8 cellular contexts compared by ENCODE assay signal in genomic region chr14:24135584-24135833, GRCh38. TPM values are rescaled to one million over a fixed set of nuclear protein-coding genes. Genes with fewer than 3 reads are reported as not detected.
DNase-seq lines count a peak whose midpoint lies in the region; ATAC-seq, FAIRE-seq and TF ChIP-seq lines count a peak whose summit lies in the region.

No MANE protein-coding gene starts in this region.

- H2BK15ac ChIP-seq in H1 (ENCODE audit: low read length): peak overlapping the region; percentile 4; the same call in 1 of the 2 replicates

- FAIRE-seq in H1 (lab: Jason Lieb, UNC): no peak
- FAIRE-seq in pancreas (lab: Jason Lieb, UNC): no peak

- peak overlapping the region in 3 of 4 experiments; percentile 42 to 66 (median 50); a peak in 3 of 7 replicates for H3K9ac ChIP-seq in H1 (replicated peaks in 1 of 4; ENCODE audit: extremely low read depth in 1 of 4, low read depth in 3 of 4, low read length in 3 of 4)

- H3K27me3 ChIP-seq in MG63 (no peaks in the 10 kb centered on the region), H1 (replicated peaks in 1 of 4; ENCODE audit: control insufficient read depth in 3 of 4, extremely low read depth in 1 of 4, insufficient read depth in 3 of 4, low read length in 3 of 4) (no peaks in the 10 kb centered on the region), pancreas (no peaks in the 10 kb centered on the region)

- peak; percentile 24 for DNase-seq in activated CD4-positive, alpha-beta T cell treated with anti-CD3 and anti-CD28 coated beads for 48 hours
- no peak for DNase-seq in activated CD4-positive, alpha-beta T cell treated with anti-CD3 and anti-CD28 coated beads, Interleukin-2, amount 50 U/mL, for 48 hours
- no peak for DNase-seq in MG63
- DNase-seq in H1 (ENCODE audit: low read depth in 1 of 2, low spot score in 2 of 2): no peak
- DNase-seq in pancreas: no peak
- no peak for DNase-seq in ACHN
- DNase-seq in GM13977 (ENCODE audit: low spot score): no peak
- DNase-seq in activated effector memory CD4-positive, alpha-beta T cell treated with anti-CD3 and anti-CD28 coated beads, Interleukin-2, amount 50 U/mL, for 16 hours: no peak

- intact Hi-C loops in pancreas (cut with DNase I): no loop called here

- peak overlapping the region; percentile 34 for H4K5ac ChIP-seq in H1 (ENCODE audit: insufficient read length, low read depth, low read length)

- TF ChIP-seq POLR2A in H1 (IDR thresholded peaks at IDR 0.05; ENCODE audit: control extremely low read depth in 1 of 2, low read depth in 2 of 2, low read length in 2 of 2): no peak

- peaks cover 15% of the 10 kb centered on the region for H3K36me3 ChIP-seq in MG63
- peaks cover 8 to 25% (median 14%) of the 10 kb centered on the region in 4 experiments; a peak in 6 of 8 replicates for H3K36me3 ChIP-seq in H1 (ENCODE audit: control insufficient read depth in 2 of 4, insufficient read depth in 4 of 4, low read length in 3 of 4)
- H3K36me3 ChIP-seq in pancreas: peaks cover 0 to 20% (median 7%) of the 10 kb centered on the region in 3 donors

- peaks cover 0 to 10% (median 6%) of the 10 kb centered on the region in 4 experiments; a peak in 5 of 7 replicates for H3K4me1 ChIP-seq in H1 (replicated peaks in 1 of 4; ENCODE audit: control insufficient read depth in 3 of 4, insufficient read depth in 4 of 4, low read length in 3 of 4)
- peaks cover 25 to 45% (median 35%) of the 10 kb centered on the region in 3 donors for H3K4me1 ChIP-seq in pancreas

- H4K91ac ChIP-seq in H1 (replicated peaks; ENCODE audit: insufficient read length, low read length): no peak overlapping the region

- H3K27ac ChIP-seq in H1 (ENCODE audit: low read depth, low read length): peak overlapping the region; percentile 14; the same call in 1 of the 2 replicates
- peak overlapping the region; percentile 70 to 95 (median 82) for H3K27ac ChIP-seq in pancreas

- no peaks in the 10 kb centered on the region for H3K9me3 ChIP-seq in MG63
- no peaks in the 10 kb centered on the region for H3K9me3 ChIP-seq in H1 (ENCODE audit: insufficient read depth in 2 of 2, low read depth in 1 of 2, low read length in 1 of 2)
- no peaks in the 10 kb centered on the region for H3K9me3 ChIP-seq in pancreas

- no peak overlapping the region for H2BK20ac ChIP-seq in H1 (ENCODE audit: low read length)

- peaks cover 5% of the 10 kb centered on the region; the same call in 1 of the 2 replicates for H3K23me2 ChIP-seq in H1 (ENCODE audit: low read depth, low read length)

- CTCF ChIA-PET in H1 (lab: Charles Lee; ENCODE audit: partially characterized antibody): interaction anchor here (1.0 to 1.7 kb wide), 6 partner anchors 12 to 77 kb away, joined by 3 to 7 read pairs (median 4); partner anchors contain the start of genes IRF9, PSME2 and RNF31

- POLR2A ChIA-PET in H1 (lab: Charles Lee; ENCODE audit: partially characterized antibody): interaction anchor here (0.8 to 10.5 kb wide), 15 partner anchors 8 to 136 kb away, joined by 3 to 118 read pairs (median 7); partner anchors contain the start of genes CHMP4A, DCAF11, IRF9 and NRL

- H3K18ac ChIP-seq in H1 (ENCODE audit: extremely low read depth, low read length): peak overlapping the region; percentile 17

- no peak overlapping the region for H3K14ac ChIP-seq in H1 (ENCODE audit: insufficient read length)

- ATAC-seq in pancreas: peak in 1 of 4 donors; percentile 11

- no peak overlapping the region for H3K4ac ChIP-seq in H1 (replicated peaks; ENCODE audit: insufficient read length, low read depth, low read length)

- peak overlapping the region; percentile 90; the same call in 1 of the 2 replicates for H2BK5ac ChIP-seq in H1 (ENCODE audit: low read depth, low read length)

- TF ChIP-seq EP300 in H1 (IDR thresholded peaks at IDR 0.05; ENCODE audit: borderline replicate concordance in 1 of 2, low read depth in 2 of 2, low read length in 2 of 2): no peak

- no peak overlapping the region; the same call in 1 of the 2 replicates for H2BK12ac ChIP-seq in H1 (ENCODE audit: low read depth, low read length)

- H3K23ac ChIP-seq in H1 (ENCODE audit: insufficient read length): no peak overlapping the region

- TF ChIP-seq CTCF in H1 (IDR thresholded peaks at IDR 0.05; ENCODE audit: control extremely low read depth in 1 of 3, insufficient read depth in 1 of 3, low read depth in 1 of 3, low read length in 3 of 3): no peak
- TF ChIP-seq CTCF in pancreas (IDR thresholded peaks at IDR 0.05): no peak
- TF ChIP-seq CTCF in GM13977 (IDR thresholded peaks at IDR 0.05; ENCODE audit: extremely low read depth, insufficient read depth, missing control alignments): no peak

- peak overlapping the region; percentile 64; the same call in 1 of the 2 replicates for H4K8ac ChIP-seq in H1 (ENCODE audit: extremely low read depth, insufficient read depth, low read length)

- no peak for TF ChIP-seq RAD21 in H1 (IDR thresholded peaks at IDR 0.05 in 1 of 2, conservative IDR thresholded peaks at IDR 0.05 in 1 of 2; ENCODE audit: low read depth in 2 of 2, low read length in 2 of 2)

- H4K20me1 ChIP-seq in H1 (replicated peaks in 1 of 2; ENCODE audit: control insufficient read depth in 1 of 2, insufficient read depth in 2 of 2, low read length in 2 of 2): peaks cover 0 to 1% of the 10 kb centered on the region in 2 experiments

- peak overlapping the region; percentile 94 for H2AFZ ChIP-seq in H1 (ENCODE audit: low read length)

- no peak overlapping the region for H2AK5ac ChIP-seq in H1 (ENCODE audit: low read depth, low read length)

- H3K79me1 ChIP-seq in H1 (ENCODE audit: low read depth, low read length): peaks cover 4% of the 10 kb centered on the region; the same call in 1 of the 2 replicates

- no peak overlapping the region for H2BK120ac ChIP-seq in H1 (replicated peaks; ENCODE audit: low read depth, low read length)

- in situ Hi-C loops in ACHN (cut with HindIII; ENCODE audit: low pct_ligation_motif_present, low pct_unique_long_range_greater_than_20kb, low sequenced_read_pairs) (no loop called here), GM13977 (cut with MboI; ENCODE audit: low pct_unique_long_range_greater_than_20kb, low sequenced_read_pairs, unreplicated experiment) (no loop called here)

- no peak overlapping the region for H3K56ac ChIP-seq in H1 (replicated peaks; ENCODE audit: insufficient read length, low read depth, low read length)

- peaks cover 0 to 12% of the 10 kb centered on the region in 2 experiments; a peak in 2 of 4 replicates for H3K79me2 ChIP-seq in H1 (ENCODE audit: control insufficient read depth in 1 of 2, insufficient read depth in 2 of 2, low read length in 2 of 2)

- WGBS in H1 (ENCODE audit: extremely low coverage in 1 of 2, insufficient coverage in 1 of 2, insufficient read length in 1 of 2, insufficient replicate concordance in 2 of 2, low coverage in 1 of 2, low lambda C conversion rate in 2 of 2, missing lambda C conversion rate in 1 of 2), 2 experiments: 15% methylated on average over 9 of the region's 9 CpGs; no CpG with 5 or more reads in 1 of the 2 experiments
- 1% methylated on average over 9 of the region's 9 CpGs for WGBS in pancreas, 2 donors

- peak overlapping the region; percentile 74 for H3K4me3 ChIP-seq in MG63
- H3K4me3 ChIP-seq in H1 (ENCODE audit: extremely low read depth in 1 of 4, insufficient read depth in 2 of 4, low read depth in 3 of 4, low read length in 4 of 4): peak overlapping the region; percentile 64 to 100 (median 75)
- peak overlapping the region; percentile 90 to 96 (median 93) for H3K4me3 ChIP-seq in pancreas

- peak overlapping the region; percentile 81 to 95 for H3K4me2 ChIP-seq in H1 (ENCODE audit: insufficient read depth in 1 of 2, low read depth in 2 of 2, low read length in 2 of 2)

RNA-seq across cellular contexts. Expression of gene PSME1, which starts 0.5 kb away (rescaled TPM):
- 37.5 and 39.3 TPM in 2 replicates for total RNA-seq in MG63 (2014; rRNA removed; shearing (Covaris generic); ENCODE audit: low replicate concordance)
- total RNA-seq in H1 (2021; fragmentation: NEBNext Ultra II Directional; extraction: Animal tissue kit (Norgen Biotek cat#: 25700)): 85.9 and 91.7 TPM in 2 replicates
- 57.4 and 74.9 TPM in 2 replicates for polyA plus RNA-seq in H1 (2011; rRNA removed)
- 62.9 TPM for polyA plus RNA-seq in H1 (2011; cell fraction: cytosol; rRNA removed)
- 52.4 TPM for polyA plus RNA-seq in H1 (2011; cell fraction: nucleus; rRNA removed)
- polyA plus RNA-seq in H1 (2012, experiment 1 of 2): 113 to 118 TPM (median 116 TPM) in 4 replicates
- polyA plus RNA-seq in H1 (2012, experiment 2 of 2): 77.2 TPM
- 86.1 TPM for polyA plus RNA-seq in H1 (2013, experiment 1 of 2)
- polyA plus RNA-seq in H1 (2013, experiment 2 of 2): 80.8 TPM
- polyA minus RNA-seq in H1 (2011; rRNA and poly(A)+ RNA removed): 16.0 and 19.0 TPM in 2 replicates
- 15.7 TPM for polyA minus RNA-seq in H1 (2011; cell fraction: cytosol; rRNA and poly(A)+ RNA removed)
- 13.6 TPM for polyA minus RNA-seq in H1 (2011; cell fraction: nucleus; rRNA and poly(A)+ RNA removed)
- total RNA-seq in pancreas: 100 to 1,000 TPM in 2 of 6 donors, 10 to 100 TPM in 4; 46.4 to 107 (median 68.8) TPM
- polyA plus RNA-seq in pancreas: 100 to 1,000 TPM in 1 of 2 donors, 10 to 100 TPM in 1; 88.9 to 132 TPM

RNA-seq across cellular contexts. Expression of gene FITM1, which starts 5.0 kb away (rescaled TPM):
- 0.79 TPM in 1 of 2 replicates, not detected in the other for total RNA-seq in MG63 (2014; rRNA removed; shearing (Covaris generic); ENCODE audit: low replicate concordance)
- total RNA-seq in H1 (2021; fragmentation: NEBNext Ultra II Directional; extraction: Animal tissue kit (Norgen Biotek cat#: 25700)): 0.33 and 0.76 TPM in 2 replicates
- 0.53 and 0.80 TPM in 2 replicates for polyA plus RNA-seq in H1 (2011; rRNA removed)
- 0.31 TPM for polyA plus RNA-seq in H1 (2011; cell fraction: cytosol; rRNA removed)
- polyA plus RNA-seq in H1 (2011; cell fraction: nucleus; rRNA removed): 1.1 TPM
- 0.17 to 0.74 TPM (median 0.45 TPM) in 3 of 4 replicates, not detected in the other for polyA plus RNA-seq in H1 (2012, experiment 1 of 2)
- polyA plus RNA-seq in H1 (2012, experiment 2 of 2): 0.39 TPM
- 0.39 TPM for polyA plus RNA-seq in H1 (2013, experiment 1 of 2)
- 0.13 TPM for polyA plus RNA-seq in H1 (2013, experiment 2 of 2)
- polyA minus RNA-seq in H1 (2011; rRNA and poly(A)+ RNA removed): 0.29 TPM in 1 of 2 replicates, not detected in the other
- polyA minus RNA-seq in H1 (2011; cell fraction: cytosol; rRNA and poly(A)+ RNA removed): not detected
- polyA minus RNA-seq in H1 (2011; cell fraction: nucleus; rRNA and poly(A)+ RNA removed): not detected
- 10 to 100 TPM in 1 of 6 donors, 1 to 10 TPM in 5; 2.7 to 12.0 (median 4.0) TPM for total RNA-seq in pancreas
- polyA plus RNA-seq in pancreas: 10 to 100 TPM in 1 of 2 donors, 1 to 10 TPM in 1; 3.4 to 11.1 TPM

RNA-seq across cellular contexts. Expression of gene EMC9, which starts 5.9 kb away (rescaled TPM):
- total RNA-seq in MG63 (2014; rRNA removed; shearing (Covaris generic); ENCODE audit: low replicate concordance): 7.2 and 15.7 TPM in 2 replicates
- total RNA-seq in H1 (2021; fragmentation: NEBNext Ultra II Directional; extraction: Animal tissue kit (Norgen Biotek cat#: 25700)): 36.9 and 38.4 TPM in 2 replicates
- polyA plus RNA-seq in H1 (2011; rRNA removed) (47.2 and 60.1 TPM in 2 replicates), pancreas (10 to 100 TPM; 52.4 to 72.6 TPM)
- 42.1 TPM for polyA plus RNA-seq in H1 (2011; cell fraction: cytosol; rRNA removed)
- 90.2 TPM for polyA plus RNA-seq in H1 (2011; cell fraction: nucleus; rRNA removed)
- polyA plus RNA-seq in H1 (2012, experiment 1 of 2): 34.6 to 55.3 TPM (median 47.6 TPM) in 4 replicates
- polyA plus RNA-seq in H1 (2012, experiment 2 of 2): 51.0 TPM
- polyA plus RNA-seq in H1 (2013, experiment 1 of 2): 27.4 TPM
- 24.6 TPM for polyA plus RNA-seq in H1 (2013, experiment 2 of 2)
- 17.0 and 18.8 TPM in 2 replicates for polyA minus RNA-seq in H1 (2011; rRNA and poly(A)+ RNA removed)
- 6.8 TPM for polyA minus RNA-seq in H1 (2011; cell fraction: cytosol; rRNA and poly(A)+ RNA removed)
- polyA minus RNA-seq in H1 (2011; cell fraction: nucleus; rRNA and poly(A)+ RNA removed): 30.6 TPM
- total RNA-seq in pancreas: 10 to 100 TPM in 5 of 6 donors, 1 to 10 TPM in 1; 8.1 to 18.8 (median 13.5) TPM

RNA-seq across cellular contexts. Expression of gene PSME2, which starts 10.9 kb away (rescaled TPM):
- 84.9 and 111 TPM in 2 replicates for total RNA-seq in MG63 (2014; rRNA removed; shearing (Covaris generic); ENCODE audit: low replicate concordance)
- total RNA-seq in H1 (2021; fragmentation: NEBNext Ultra II Directional; extraction: Animal tissue kit (Norgen Biotek cat#: 25700)): 111 and 118 TPM in 2 replicates
- polyA plus RNA-seq in H1 (2011; rRNA removed) (71.8 and 76.8 TPM in 2 replicates), pancreas (100 to 1,000 TPM; 180 to 285 TPM)
- 87.1 TPM for polyA plus RNA-seq in H1 (2011; cell fraction: cytosol; rRNA removed)
- polyA plus RNA-seq in H1 (2011; cell fraction: nucleus; rRNA removed): 241 TPM
- polyA plus RNA-seq in H1 (2012, experiment 1 of 2): 144 to 207 TPM (median 148 TPM) in 4 replicates
- polyA plus RNA-seq in H1 (2012, experiment 2 of 2): 78.0 TPM
- polyA plus RNA-seq in H1 (2013, experiment 1 of 2): 118 TPM
- 113 TPM for polyA plus RNA-seq in H1 (2013, experiment 2 of 2)
- polyA minus RNA-seq in H1 (2011; rRNA and poly(A)+ RNA removed): 37.7 and 47.5 TPM in 2 replicates
- 30.2 TPM for polyA minus RNA-seq in H1 (2011; cell fraction: cytosol; rRNA and poly(A)+ RNA removed)
- polyA minus RNA-seq in H1 (2011; cell fraction: nucleus; rRNA and poly(A)+ RNA removed): 44.3 TPM
- total RNA-seq in pancreas: 10 to 100 TPM; 33.9 to 90.3 (median 59.2) TPM

RNA-seq across cellular contexts. Expression of gene RNF31, which starts 11.8 kb away (rescaled TPM):
- 39.6 and 52.1 TPM in 2 replicates for total RNA-seq in MG63 (2014; rRNA removed; shearing (Covaris generic); ENCODE audit: low replicate concordance)
- 57.8 and 72.0 TPM in 2 replicates for total RNA-seq in H1 (2021; fragmentation: NEBNext Ultra II Directional; extraction: Animal tissue kit (Norgen Biotek cat#: 25700))
- polyA plus RNA-seq in H1 (2011; rRNA removed) (17.5 and 40.6 TPM in 2 replicates), pancreas (100 to 1,000 TPM; 124 to 169 TPM)
- polyA plus RNA-seq in H1 (2011; cell fraction: cytosol; rRNA removed): 27.8 TPM
- polyA plus RNA-seq in H1 (2011; cell fraction: nucleus; rRNA removed): 164 TPM
- 47.9 to 85.7 TPM (median 78.8 TPM) in 4 replicates for polyA plus RNA-seq in H1 (2012, experiment 1 of 2)
- polyA plus RNA-seq in H1 (2012, experiment 2 of 2): 57.9 TPM
- polyA plus RNA-seq in H1 (2013, experiment 1 of 2): 69.0 TPM
- 55.5 TPM for polyA plus RNA-seq in H1 (2013, experiment 2 of 2)
- polyA minus RNA-seq in H1 (2011; rRNA and poly(A)+ RNA removed): 56.8 and 66.3 TPM in 2 replicates
- polyA minus RNA-seq in H1 (2011; cell fraction: cytosol; rRNA and poly(A)+ RNA removed): 31.2 TPM
- 82.4 TPM for polyA minus RNA-seq in H1 (2011; cell fraction: nucleus; rRNA and poly(A)+ RNA removed)
- total RNA-seq in pancreas: 10 to 100 TPM; 25.8 to 44.2 (median 37.1) TPM
